Comparison of ENCODE assay signal across 10 cellular contexts in genomic region chr10:86790394-86790793, GRCh38.
"Had no signal": no experiment of that assay in that cellular context is flagged by ENCODE, and none has a peak within 500 bp of the region (broad histone marks: within the 10 kb centered on the region; RNA-seq: fewer than 3 reads in every experiment).

No MANE protein-coding gene starts in this region.

- H3K9ac ChIP-seq: GM23248, KMS-11 had no signal

- H3K9me3 ChIP-seq: HAP-1 had no signal

- DNase-seq: GM23248, GOT3, H7, Karpas-422, KBM-7 had no signal

- ATAC-seq: HCT116, HepG2 had no signal

- H2AFZ ChIP-seq: GM23248 had no signal

- H3K4me2 ChIP-seq: KMS-11 had no signal

- FAIRE-seq: HepG2 had no signal

- H3K4me3 ChIP-seq: GM23248, HAP-1 had no signal

- H3K27ac ChIP-seq: GM23248, HL-60, KMS-11 had no signal
